ENCODE assay signal across 1 cellular context in genomic region chr19:4327877-4328242, GRCh38.
TF ChIP-seq lines count a peak whose summit lies in the region.

No MANE protein-coding gene starts in this region.

TF ChIP-seq in H1, 55 proteins besides CTCF, POLR2A, EP300 and RAD21:
- TF ChIP-seq CEBPB (IDR thresholded peaks at IDR 0.05; ENCODE audit: low read depth, low read length) = no peak
- no peak for TF ChIP-seq BRCA1 (IDR thresholded peaks at IDR 0.05; ENCODE audit: low read depth, low read length)
- TF ChIP-seq SP4 (IDR thresholded peaks at IDR 0.05; ENCODE audit: low read length) = no peak
- TF ChIP-seq YY1 (IDR thresholded peaks at IDR 0.05; ENCODE audit: low read depth, low read length) = no peak
- TF ChIP-seq EGR1 (IDR thresholded peaks at IDR 0.05; ENCODE audit: borderline replicate concordance, low read depth, low read length) = no peak
- TF ChIP-seq SIX5 (IDR thresholded peaks at IDR 0.05; ENCODE audit: low read depth, low read length) = no peak
- TF ChIP-seq TAF1 (IDR thresholded peaks at IDR 0.05; ENCODE audit: low read depth, low read length) = no peak
- TF ChIP-seq MAX (IDR thresholded peaks at IDR 0.05) = no peak
- no peak for TF ChIP-seq SIRT6 (IDR thresholded peaks at IDR 0.05; ENCODE audit: low read length)
- no peak for TF ChIP-seq E2F6 (IDR thresholded peaks at IDR 0.05)
- TF ChIP-seq CHD2 (IDR thresholded peaks at IDR 0.05; ENCODE audit: low read length) = no peak
